ENCODE assay signal across 22 cellular contexts in the genomic region with DNA sequence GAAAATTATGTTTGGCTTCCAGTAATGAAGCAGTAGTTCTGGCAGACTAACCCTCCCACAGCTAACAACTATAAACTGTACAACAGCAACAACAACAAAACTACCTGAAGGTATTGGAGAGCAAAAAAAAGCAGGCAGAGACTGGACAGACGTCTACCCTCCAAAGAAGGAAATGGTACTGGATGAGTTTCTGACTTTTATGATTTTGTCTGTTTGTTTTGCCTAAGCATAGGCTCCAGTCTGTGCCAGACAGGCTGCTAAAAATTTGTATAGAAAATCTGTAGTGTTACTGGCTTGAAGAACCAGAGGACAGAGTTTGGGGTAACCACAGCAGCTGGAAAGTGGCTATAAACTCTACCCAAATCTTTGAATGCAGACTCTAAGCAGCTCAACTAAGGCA.
"Had no signal": no experiment of that assay in that cellular context is flagged by ENCODE, and none has a peak within 500 bp of the region (broad histone marks: within the 10 kb centered on the region; RNA-seq: fewer than 3 reads in every experiment).

No MANE protein-coding gene starts in this region.

- H3K27ac ChIP-seq: dorsolateral prefrontal cortex, heart left ventricle, left ventricle myocardium inferior, lower lobe of right lung, pancreas, suprapubic skin, thyroid gland had no signal

- DNase-seq: cortex of kidney; dorsolateral prefrontal cortex; effector CD8-positive, alpha-beta T cell; heart left ventricle; hippocampal formation; left ventricle myocardium inferior; lower lobe of right lung; mesenchymal stem cell; midbrain; naive B cell; occipital lobe; pancreas; right cardiac atrium; stimulated activated CD4-positive, alpha-beta T cell treated with anti-CD3 and anti-CD28 coated beads, Interleukin-2, amount 100 ng/mL, for 48 hours; stimulated activated naive CD8-positive, alpha-beta T cell treated with anti-CD3 and anti-CD28 coated beads, Interleukin-15, Interleukin-2, amounts not matched to agents 100 U/mL and 50 U/mL, for 24 hours; thyroid gland had no signal

- FAIRE-seq: endometrium, frontal cortex, keratinocyte, pancreas, urothelium cell line had no signal

- H3K36me3 ChIP-seq: heart left ventricle, left ventricle myocardium inferior, lower lobe of right lung, pancreas, suprapubic skin, thyroid gland had no signal

- H3K4me2 ChIP-seq: smooth muscle cell had no signal

- H3K27me3 ChIP-seq: dorsolateral prefrontal cortex, heart left ventricle, pancreas, suprapubic skin, thyroid gland had no signal

- H3K4me1 ChIP-seq: heart left ventricle, left ventricle myocardium inferior, lower lobe of right lung, pancreas, suprapubic skin, thyroid gland had no signal

- H3K4me3 ChIP-seq: dorsolateral prefrontal cortex, heart left ventricle, left ventricle myocardium inferior, lower lobe of right lung, pancreas, smooth muscle cell, suprapubic skin, thyroid gland had no signal

- H3K9me3 ChIP-seq: heart left ventricle, left ventricle myocardium inferior, lower lobe of right lung, pancreas, suprapubic skin, thyroid gland had no signal
